ENCODE assay signal across 1 cellular context in the genomic region with DNA sequence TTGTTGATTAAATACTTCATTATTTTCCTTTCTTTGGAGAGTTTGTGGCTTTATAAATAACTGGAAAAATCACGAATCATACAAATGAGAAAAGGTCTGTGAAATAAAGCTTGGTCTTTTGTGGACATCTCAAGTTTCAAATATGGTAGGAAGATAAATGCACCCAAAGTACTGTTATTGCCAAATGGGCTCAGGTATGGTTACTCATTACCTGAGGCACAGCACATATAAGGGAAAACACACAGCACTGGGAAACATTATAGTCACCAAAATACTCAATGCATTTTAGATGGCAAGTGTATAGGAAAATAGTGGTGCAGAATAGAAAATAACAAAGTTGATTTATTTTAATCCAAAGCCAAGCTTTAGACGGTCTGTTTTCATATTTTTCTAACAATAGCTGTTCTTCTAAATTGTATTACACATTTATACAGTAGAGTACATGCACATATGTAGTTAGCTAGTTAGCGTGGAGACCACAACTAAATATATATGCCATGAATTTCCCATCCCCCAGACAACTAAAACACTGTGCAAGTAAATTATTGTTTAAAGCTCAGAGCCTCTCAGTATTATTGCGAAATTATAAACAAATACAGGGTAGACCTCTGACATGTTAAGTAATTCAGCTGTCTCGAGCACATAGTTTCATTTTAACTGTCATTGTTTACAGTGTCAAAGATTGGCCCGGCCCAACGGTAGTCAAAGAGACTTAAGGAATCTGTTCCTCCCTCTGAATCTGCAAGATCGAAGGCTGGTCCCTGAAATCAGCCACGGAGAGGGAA.
TF ChIP-seq lines count a peak whose summit lies in the region.

No MANE protein-coding gene starts in this region.

TF ChIP-seq in HepG2, 621 proteins besides CTCF, POLR2A, EP300 and RAD21 (continued from another document and continues in another):
- TF ChIP-seq, protein P1, sequence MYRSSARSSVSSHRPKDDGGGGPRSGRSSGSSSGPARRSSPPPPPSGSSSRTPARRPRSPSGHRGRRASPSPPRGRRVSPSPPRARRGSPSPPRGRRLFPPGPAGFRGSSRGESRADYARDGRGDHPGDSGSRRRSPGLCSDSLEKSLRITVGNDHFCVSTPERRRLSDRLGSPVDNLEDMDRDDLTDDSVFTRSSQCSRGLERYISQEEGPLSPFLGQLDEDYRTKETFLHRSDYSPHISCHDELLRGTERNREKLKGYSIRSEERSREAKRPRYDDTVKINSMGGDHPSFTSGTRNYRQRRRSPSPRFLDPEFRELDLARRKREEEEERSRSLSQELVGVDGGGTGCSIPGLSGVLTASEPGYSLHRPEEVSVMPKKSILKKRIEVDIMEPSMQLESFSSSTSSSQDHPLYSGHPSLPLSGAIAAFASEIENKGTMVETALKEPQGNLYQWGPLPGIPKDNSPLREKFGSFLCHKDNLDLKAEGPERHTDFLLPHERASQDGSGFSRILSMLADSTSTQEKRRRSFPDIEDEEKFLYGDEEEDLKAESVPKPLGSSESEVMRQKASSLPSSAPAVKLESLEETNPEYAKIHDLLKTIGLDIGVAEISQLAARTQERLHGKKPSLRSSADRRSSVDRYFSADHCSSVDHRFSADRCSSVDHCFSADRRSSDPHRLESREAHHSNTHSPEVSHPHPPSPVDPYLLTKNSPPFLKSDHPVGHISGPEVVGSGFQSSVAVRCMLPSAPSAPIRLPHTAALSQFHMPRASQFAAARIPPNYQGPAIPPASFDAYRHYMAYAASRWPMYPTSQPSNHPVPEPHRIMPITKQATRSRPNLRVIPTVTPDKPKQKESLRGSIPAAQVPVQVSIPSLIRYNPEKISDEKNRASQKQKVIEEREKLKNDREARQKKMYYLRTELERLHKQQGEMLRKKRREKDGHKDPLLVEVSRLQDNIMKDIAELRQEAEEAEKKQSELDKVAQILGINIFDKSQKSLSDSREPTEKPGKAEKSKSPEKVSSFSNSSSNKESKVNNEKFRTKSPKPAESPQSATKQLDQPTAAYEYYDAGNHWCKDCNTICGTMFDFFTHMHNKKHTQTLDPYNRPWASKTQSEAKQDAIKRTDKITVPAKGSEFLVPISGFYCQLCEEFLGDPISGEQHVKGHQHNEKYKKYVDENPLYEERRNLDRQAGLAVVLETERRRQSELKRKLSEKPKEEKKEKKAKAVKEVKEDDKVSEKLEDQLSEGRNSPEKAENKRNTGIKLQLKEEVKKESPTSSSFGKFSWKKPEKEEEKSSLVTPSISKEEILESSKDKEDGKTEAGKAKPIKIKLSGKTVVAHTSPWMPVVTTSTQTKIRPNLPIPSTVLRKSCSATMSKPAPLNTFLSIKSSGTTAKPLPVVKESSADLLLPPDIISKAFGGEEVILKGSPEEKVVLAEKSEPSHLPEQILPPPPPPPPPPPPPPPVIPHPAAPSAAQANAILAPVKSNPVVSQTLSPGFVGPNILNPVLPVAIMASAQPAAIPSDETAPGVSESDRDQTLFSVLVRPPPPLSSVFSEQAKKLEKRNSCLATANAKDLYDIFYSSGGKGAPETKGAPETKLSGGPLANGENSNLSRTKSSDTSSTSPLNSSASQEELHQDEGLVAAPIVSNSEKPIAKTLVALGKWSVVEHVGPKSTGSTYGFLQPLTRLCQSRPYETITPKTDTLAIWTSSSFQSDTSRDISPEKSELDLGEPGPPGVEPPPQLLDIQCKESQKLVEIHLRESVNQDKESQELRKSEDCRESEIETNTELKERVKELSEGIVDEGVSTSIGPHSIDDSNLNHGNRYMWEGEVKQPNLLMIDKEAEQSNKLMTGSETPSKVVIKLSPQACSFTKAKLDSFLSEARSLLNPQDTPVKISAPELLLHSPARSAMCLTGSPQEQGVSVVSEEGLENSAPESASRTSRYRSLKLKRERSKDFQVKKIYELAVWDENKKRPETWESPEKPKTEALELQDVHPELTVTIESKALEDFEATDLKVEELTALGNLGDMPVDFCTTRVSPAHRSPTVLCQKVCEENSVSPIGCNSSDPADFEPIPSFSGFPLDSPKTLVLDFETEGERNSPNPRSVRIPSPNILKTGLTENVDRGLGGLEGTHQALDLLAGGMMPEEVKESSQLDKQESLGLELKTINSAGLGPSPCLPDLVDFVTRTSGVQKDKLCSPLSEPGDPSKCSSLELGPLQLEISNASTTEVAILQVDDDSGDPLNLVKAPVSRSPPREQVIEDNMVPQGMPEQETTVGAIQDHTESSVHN (CRISPR knock-in tag; IDR thresholded peaks at IDR 0.05) = no peak
- no peak for TF ChIP-seq SSRP1 (CRISPR knock-in tag; IDR thresholded peaks at IDR 0.05)
- no peak for TF ChIP-seq RNF2 (conservative IDR thresholded peaks at IDR 0.05; ENCODE audit: low read depth)
- no peak for TF ChIP-seq JARID2 (CRISPR knock-in tag; IDR thresholded peaks at IDR 0.05; ENCODE audit: insufficient replicate concordance)
- TF ChIP-seq HNRNPK (IDR thresholded peaks at IDR 0.05; ENCODE audit: low read depth, low read length, poor library complexity, severe bottlenecking) = no peak
- no peak for TF ChIP-seq RFXANK (CRISPR knock-in tag; IDR thresholded peaks at IDR 0.05)
- TF ChIP-seq ZNF234 (CRISPR knock-in tag; conservative IDR thresholded peaks at IDR 0.05) = no peak
- no peak for TF ChIP-seq ZNF598 (CRISPR knock-in tag; IDR thresholded peaks at IDR 0.05; ENCODE audit: borderline replicate concordance)
- 0 out of 2 replicates have a peak, but pooled peaks have one; percentile 65 for TF ChIP-seq EHMT2 (IDR thresholded peaks at IDR 0.05; ENCODE audit: borderline replicate concordance, low read depth, low read length)
- TF ChIP-seq SP2 (CRISPR knock-in tag; IDR thresholded peaks at IDR 0.05) = no peak
- TF ChIP-seq HMGA1 (CRISPR knock-in tag; conservative IDR thresholded peaks at IDR 0.05) = no peak
- TF ChIP-seq NFE2L1 (CRISPR knock-in tag; IDR thresholded peaks at IDR 0.05; ENCODE audit: borderline replicate concordance) = no peak
- no peak for TF ChIP-seq PLRG1 (conservative IDR thresholded peaks at IDR 0.05)
- no peak for TF ChIP-seq SMAD1 (CRISPR knock-in tag; IDR thresholded peaks at IDR 0.05; ENCODE audit: borderline replicate concordance, low read depth)
- TF ChIP-seq ZSCAN25 (CRISPR knock-in tag; IDR thresholded peaks at IDR 0.05) = no peak
- TF ChIP-seq ZNF24 (IDR thresholded peaks at IDR 0.05) = no peak
- no peak for TF ChIP-seq ZNF235 (CRISPR knock-in tag; IDR thresholded peaks at IDR 0.05; ENCODE audit: borderline replicate concordance)
- no peak for TF ChIP-seq NFE2L2 (IDR thresholded peaks at IDR 0.05; ENCODE audit: low read length)
- no peak for TF ChIP-seq GPN1 (CRISPR knock-in tag; IDR thresholded peaks at IDR 0.05; ENCODE audit: borderline replicate concordance)
- no peak for TF ChIP-seq NBN (conservative IDR thresholded peaks at IDR 0.05)
- no peak for TF ChIP-seq IKZF1 (IDR thresholded peaks at IDR 0.05)
- no peak for TF ChIP-seq NR3C1 (CRISPR knock-in tag; IDR thresholded peaks at IDR 0.05)
- TF ChIP-seq NRL (CRISPR knock-in tag; IDR thresholded peaks at IDR 0.05; ENCODE audit: borderline replicate concordance) = no peak
- no peak for TF ChIP-seq PHF20 (CRISPR knock-in tag; IDR thresholded peaks at IDR 0.05)
- TF ChIP-seq SCMH1 (CRISPR knock-in tag; IDR thresholded peaks at IDR 0.05; ENCODE audit: borderline replicate concordance) = no peak
- no peak for TF ChIP-seq ZNF3 (CRISPR knock-in tag; IDR thresholded peaks at IDR 0.05)
- TF ChIP-seq, protein P2, sequence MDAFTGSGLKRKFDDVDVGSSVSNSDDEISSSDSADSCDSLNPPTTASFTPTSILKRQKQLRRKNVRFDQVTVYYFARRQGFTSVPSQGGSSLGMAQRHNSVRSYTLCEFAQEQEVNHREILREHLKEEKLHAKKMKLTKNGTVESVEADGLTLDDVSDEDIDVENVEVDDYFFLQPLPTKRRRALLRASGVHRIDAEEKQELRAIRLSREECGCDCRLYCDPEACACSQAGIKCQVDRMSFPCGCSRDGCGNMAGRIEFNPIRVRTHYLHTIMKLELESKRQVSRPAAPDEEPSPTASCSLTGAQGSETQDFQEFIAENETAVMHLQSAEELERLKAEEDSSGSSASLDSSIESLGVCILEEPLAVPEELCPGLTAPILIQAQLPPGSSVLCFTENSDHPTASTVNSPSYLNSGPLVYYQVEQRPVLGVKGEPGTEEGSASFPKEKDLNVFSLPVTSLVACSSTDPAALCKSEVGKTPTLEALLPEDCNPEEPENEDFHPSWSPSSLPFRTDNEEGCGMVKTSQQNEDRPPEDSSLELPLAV (CRISPR knock-in tag; conservative IDR thresholded peaks at IDR 0.05; ENCODE audit: low read depth) = no peak
- 0 out of 2 replicates have a peak, but pooled peaks have one; percentile 16 for TF ChIP-seq ESRRA (CRISPR knock-in tag; IDR thresholded peaks at IDR 0.05; ENCODE audit: low read depth)
- no peak for TF ChIP-seq MED1 (CRISPR knock-in tag; IDR thresholded peaks at IDR 0.05)
- peak; percentile 99 for TF ChIP-seq CEBPB (IDR thresholded peaks at IDR 0.05; ENCODE audit: borderline replicate concordance, low read depth, low read length)
- TF ChIP-seq ZNF432 (CRISPR knock-in tag; IDR thresholded peaks at IDR 0.05; ENCODE audit: borderline replicate concordance) = no peak
- TF ChIP-seq HNF4G (IDR thresholded peaks at IDR 0.05; ENCODE audit: borderline replicate concordance, low read depth, low read length) = 0 out of 2 replicates have a peak, but pooled peaks have one; percentile 44
- TF ChIP-seq HNF4G (CRISPR knock-in tag; IDR thresholded peaks at IDR 0.05; ENCODE audit: borderline replicate concordance, low read depth) = no peak
- TF ChIP-seq ZNF879 (CRISPR knock-in tag; IDR thresholded peaks at IDR 0.05) = no peak
- TF ChIP-seq, protein P3, sequence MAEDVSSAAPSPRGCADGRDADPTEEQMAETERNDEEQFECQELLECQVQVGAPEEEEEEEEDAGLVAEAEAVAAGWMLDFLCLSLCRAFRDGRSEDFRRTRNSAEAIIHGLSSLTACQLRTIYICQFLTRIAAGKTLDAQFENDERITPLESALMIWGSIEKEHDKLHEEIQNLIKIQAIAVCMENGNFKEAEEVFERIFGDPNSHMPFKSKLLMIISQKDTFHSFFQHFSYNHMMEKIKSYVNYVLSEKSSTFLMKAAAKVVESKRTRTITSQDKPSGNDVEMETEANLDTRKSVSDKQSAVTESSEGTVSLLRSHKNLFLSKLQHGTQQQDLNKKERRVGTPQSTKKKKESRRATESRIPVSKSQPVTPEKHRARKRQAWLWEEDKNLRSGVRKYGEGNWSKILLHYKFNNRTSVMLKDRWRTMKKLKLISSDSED (CRISPR knock-in tag; IDR thresholded peaks at IDR 0.05) = no peak
- TF ChIP-seq ZNF83 (CRISPR knock-in tag; IDR thresholded peaks at IDR 0.05; ENCODE audit: borderline replicate concordance) = no peak
- TF ChIP-seq ZNF556 (CRISPR knock-in tag; IDR thresholded peaks at IDR 0.05; ENCODE audit: borderline replicate concordance) = no peak
- TF ChIP-seq, protein P4, sequence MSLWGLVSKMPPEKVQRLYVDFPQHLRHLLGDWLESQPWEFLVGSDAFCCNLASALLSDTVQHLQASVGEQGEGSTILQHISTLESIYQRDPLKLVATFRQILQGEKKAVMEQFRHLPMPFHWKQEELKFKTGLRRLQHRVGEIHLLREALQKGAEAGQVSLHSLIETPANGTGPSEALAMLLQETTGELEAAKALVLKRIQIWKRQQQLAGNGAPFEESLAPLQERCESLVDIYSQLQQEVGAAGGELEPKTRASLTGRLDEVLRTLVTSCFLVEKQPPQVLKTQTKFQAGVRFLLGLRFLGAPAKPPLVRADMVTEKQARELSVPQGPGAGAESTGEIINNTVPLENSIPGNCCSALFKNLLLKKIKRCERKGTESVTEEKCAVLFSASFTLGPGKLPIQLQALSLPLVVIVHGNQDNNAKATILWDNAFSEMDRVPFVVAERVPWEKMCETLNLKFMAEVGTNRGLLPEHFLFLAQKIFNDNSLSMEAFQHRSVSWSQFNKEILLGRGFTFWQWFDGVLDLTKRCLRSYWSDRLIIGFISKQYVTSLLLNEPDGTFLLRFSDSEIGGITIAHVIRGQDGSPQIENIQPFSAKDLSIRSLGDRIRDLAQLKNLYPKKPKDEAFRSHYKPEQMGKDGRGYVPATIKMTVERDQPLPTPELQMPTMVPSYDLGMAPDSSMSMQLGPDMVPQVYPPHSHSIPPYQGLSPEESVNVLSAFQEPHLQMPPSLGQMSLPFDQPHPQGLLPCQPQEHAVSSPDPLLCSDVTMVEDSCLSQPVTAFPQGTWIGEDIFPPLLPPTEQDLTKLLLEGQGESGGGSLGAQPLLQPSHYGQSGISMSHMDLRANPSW (CRISPR knock-in tag; IDR thresholded peaks at IDR 0.05; ENCODE audit: borderline replicate concordance) = no peak
- no peak for TF ChIP-seq HCFC1 (IDR thresholded peaks at IDR 0.05; ENCODE audit: low read depth, low read length)
- TF ChIP-seq ZNF652 (CRISPR knock-in tag; IDR thresholded peaks at IDR 0.05; ENCODE audit: borderline replicate concordance, low read depth) = no peak
- peak; percentile 78 for TF ChIP-seq HOXA5 (CRISPR knock-in tag; IDR thresholded peaks at IDR 0.05)
- TF ChIP-seq, protein P5, sequence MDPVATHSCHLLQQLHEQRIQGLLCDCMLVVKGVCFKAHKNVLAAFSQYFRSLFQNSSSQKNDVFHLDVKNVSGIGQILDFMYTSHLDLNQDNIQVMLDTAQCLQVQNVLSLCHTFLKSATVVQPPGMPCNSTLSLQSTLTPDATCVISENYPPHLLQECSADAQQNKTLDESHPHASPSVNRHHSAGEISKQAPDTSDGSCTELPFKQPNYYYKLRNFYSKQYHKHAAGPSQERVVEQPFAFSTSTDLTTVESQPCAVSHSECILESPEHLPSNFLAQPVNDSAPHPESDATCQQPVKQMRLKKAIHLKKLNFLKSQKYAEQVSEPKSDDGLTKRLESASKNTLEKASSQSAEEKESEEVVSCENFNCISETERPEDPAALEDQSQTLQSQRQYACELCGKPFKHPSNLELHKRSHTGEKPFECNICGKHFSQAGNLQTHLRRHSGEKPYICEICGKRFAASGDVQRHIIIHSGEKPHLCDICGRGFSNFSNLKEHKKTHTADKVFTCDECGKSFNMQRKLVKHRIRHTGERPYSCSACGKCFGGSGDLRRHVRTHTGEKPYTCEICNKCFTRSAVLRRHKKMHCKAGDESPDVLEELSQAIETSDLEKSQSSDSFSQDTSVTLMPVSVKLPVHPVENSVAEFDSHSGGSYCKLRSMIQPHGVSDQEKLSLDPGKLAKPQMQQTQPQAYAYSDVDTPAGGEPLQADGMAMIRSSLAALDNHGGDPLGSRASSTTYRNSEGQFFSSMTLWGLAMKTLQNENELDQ (CRISPR knock-in tag; IDR thresholded peaks at IDR 0.05; ENCODE audit: borderline replicate concordance) = no peak
- no peak for TF ChIP-seq ZSCAN12 (CRISPR knock-in tag; IDR thresholded peaks at IDR 0.05)
- TF ChIP-seq ZFP36L1 (CRISPR knock-in tag; IDR thresholded peaks at IDR 0.05) = 0 out of 2 replicates have a peak, but pooled peaks have one; percentile 8
- no peak for TF ChIP-seq PAX8 (CRISPR knock-in tag; IDR thresholded peaks at IDR 0.05; ENCODE audit: borderline replicate concordance)
- peak; percentile 62; the same call in 1 of the 2 replicates for TF ChIP-seq HHEX (CRISPR knock-in tag; IDR thresholded peaks at IDR 0.05)
- TF ChIP-seq NFRKB (IDR thresholded peaks at IDR 0.05) = no peak
- no peak for TF ChIP-seq ONECUT2 (CRISPR knock-in tag; IDR thresholded peaks at IDR 0.05)
- TF ChIP-seq SIX1 (CRISPR knock-in tag; IDR thresholded peaks at IDR 0.05; ENCODE audit: borderline replicate concordance) = peak; percentile 29; the same call in 1 of the 2 replicates
- no peak for TF ChIP-seq ARNT (IDR thresholded peaks at IDR 0.05)
- TF ChIP-seq FOXA1 (IDR thresholded peaks at IDR 0.05) = no peak
- peak; percentile 84 for TF ChIP-seq FOXA1 (CRISPR knock-in tag; IDR thresholded peaks at IDR 0.05)
- no peak for TF ChIP-seq HIVEP1 (CRISPR knock-in tag; IDR thresholded peaks at IDR 0.05)
- no peak for TF ChIP-seq ZNF253 (CRISPR knock-in tag; IDR thresholded peaks at IDR 0.05; ENCODE audit: borderline replicate concordance)
- no peak for TF ChIP-seq ZNF737 (CRISPR knock-in tag; IDR thresholded peaks at IDR 0.05; ENCODE audit: borderline replicate concordance)
- 0 out of 2 replicates have a peak, but pooled peaks have one; percentile 20 for TF ChIP-seq DNMT3B (CRISPR knock-in tag; conservative IDR thresholded peaks at IDR 0.05)
